In the genomic region with DNA sequence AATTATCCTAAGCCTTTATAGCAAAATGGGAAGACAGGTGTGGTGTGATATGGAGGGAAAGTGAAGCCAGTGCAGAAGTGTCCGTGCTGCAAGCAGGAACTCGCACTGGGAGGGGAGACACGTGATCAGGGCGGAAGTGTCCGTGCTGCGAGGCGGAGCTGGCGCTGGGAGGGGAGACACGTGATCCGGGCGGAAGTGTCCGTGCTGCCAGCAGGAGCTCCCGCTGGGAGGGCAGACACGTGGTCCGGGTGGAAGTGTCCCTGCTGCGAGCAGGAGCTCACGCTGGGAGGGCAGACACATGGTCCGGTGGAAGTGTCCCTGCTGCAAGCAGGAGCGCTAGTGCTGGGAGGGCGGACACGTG, we compare ENCODE assay signal across 12 cellular contexts. TPM values are rescaled to one million over a fixed set of nuclear protein-coding genes. Genes with fewer than 3 reads are reported as not detected.
DNase-seq lines count a peak whose midpoint lies in the region; ATAC-seq and TF ChIP-seq lines count a peak whose summit lies in the region.
"Had no signal": no experiment of that assay in that cellular context is flagged by ENCODE, and none has a peak within 500 bp of the region (broad histone marks: within the 10 kb centered on the region; RNA-seq: fewer than 3 reads in every experiment).

No MANE protein-coding gene starts in this region.

- H3K27ac ChIP-seq in SK-N-SH (ENCODE audit: low read depth in 2 of 2, low read length in 1 of 2): peak overlapping the region; percentile 90 to 98
- H3K27ac ChIP-seq: right lobe of liver had no signal

- H3K9me2 ChIP-seq in SK-N-SH: no peaks in the 10 kb centered on the region

- 0 out of 2 replicates have a peak, but pooled peaks cover 8% of the 10 kb centered on the region for H3K79me2 ChIP-seq in SK-N-SH (ENCODE audit: insufficient read depth)

- no peak overlapping the region for H2AFZ ChIP-seq in SK-N-SH (ENCODE audit: low read depth)

- H3K27me3 ChIP-seq in SK-N-SH (ENCODE audit: insufficient read depth): no peaks in the 10 kb centered on the region
- H3K27me3 ChIP-seq: right lobe of liver had no signal

- CTCF ChIA-PET in SK-N-SH (lab: Yijun Ruan, JAX): interaction anchor here (0.9 to 5.8 kb wide), 11 partner anchors 12 to 445 kb away, joined by 3 to 42 read pairs (median 5); a partner anchor contains a TSS

- 26% methylated on average over 17 of the region's 21 CpGs for WGBS in SK-N-SH (ENCODE audit: low lambda C conversion rate)

- no peaks in the 10 kb centered on the region for H4K20me1 ChIP-seq in SK-N-SH (ENCODE audit: insufficient read depth)

- DNase-seq in AG10803 (ENCODE audit: low read depth) (peak; percentile 17), SK-N-SH (peak; percentile 94), fibroblast of villous mesenchyme (ENCODE audit: low read depth) (peak; percentile 78), EL (no peak), A172 (ENCODE audit: low spot score) (no peak)
- DNase-seq: activated CD8-positive, alpha-beta memory T cell treated with anti-CD3 and anti-CD28 coated beads, Interleukin-2, amount 50 U/mL, for 48 hours; Caco-2; NCI-H774; right lobe of liver had no signal

- peaks cover 21 to 45% of the 10 kb centered on the region in 2 experiments for H3K4me1 ChIP-seq in SK-N-SH (ENCODE audit: control insufficient read depth in 1 of 2, insufficient read depth in 2 of 2, low read depth in 1 of 2, low read length in 1 of 2)
- H3K4me1 ChIP-seq: right lobe of liver had no signal

- TF ChIP-seq EP300 in Ishikawa (IDR thresholded peaks at IDR 0.05; ENCODE audit: borderline replicate concordance): no peak
- no peak; a peak in 1 of 4 replicates for TF ChIP-seq EP300 in SK-N-SH (IDR thresholded peaks at IDR 0.05; ENCODE audit: borderline replicate concordance in 1 of 2, low read depth in 1 of 2, low read length in 1 of 2)

- no peak for ATAC-seq in GM21717 (IDR thresholded peaks at IDR 0.05; ENCODE audit: unreplicated experiment)
- no peak for ATAC-seq in HG03108 (IDR thresholded peaks at IDR 0.05; ENCODE audit: unreplicated experiment)
- ATAC-seq: right lobe of liver had no signal

- TF ChIP-seq RAD21 in Ishikawa (IDR thresholded peaks at IDR 0.05; ENCODE audit: low read depth) (no peak), SK-N-SH (IDR thresholded peaks at IDR 0.05; ENCODE audit: low read length) (no peak)

- POLR2A ChIA-PET in SK-N-SH (lab: Yijun Ruan, JAX): interaction anchor here (0.6 to 2.6 kb wide), 21 partner anchors 11 to 575 kb away, joined by 3 to 25 read pairs (median 4); a partner anchor contains a TSS

- H3F3A ChIP-seq in SK-N-SH (replicated peaks; ENCODE audit: insufficient read depth): peaks cover 41% of the 10 kb centered on the region

- TF ChIP-seq CTCF in AG10803 (conservative IDR thresholded peaks at IDR 0.05; ENCODE audit: low read length) (no peak), SK-N-SH (IDR thresholded peaks at IDR 0.05) (no peak), fibroblast of villous mesenchyme (IDR thresholded peaks at IDR 0.05; ENCODE audit: insufficient read depth, low read depth, low read length) (no peak)

- H3K4me2 ChIP-seq in SK-N-SH: peak overlapping the region; percentile 90

- peak overlapping the region; percentile 62 for H3K9ac ChIP-seq in SK-N-SH

- H3K9me3 ChIP-seq in SK-N-SH: no peaks in the 10 kb centered on the region
- H3K9me3 ChIP-seq: Caco-2, right lobe of liver had no signal

- H3K36me3 ChIP-seq in SK-N-SH (replicated peaks in 1 of 2; ENCODE audit: control insufficient read depth in 1 of 2, insufficient read depth in 2 of 2, low read length in 1 of 2): peaks cover 42 to 43% of the 10 kb centered on the region in 2 experiments

- H3K4me3 ChIP-seq in AG10803 (ENCODE audit: low read length) (no peak overlapping the region), SK-N-SH (ENCODE audit: low read depth in 2 of 2, low read length in 1 of 2) (peak overlapping the region; percentile 52 to 57), fibroblast of villous mesenchyme (ENCODE audit: low read depth, low read length) (peak overlapping the region; percentile 54)
- H3K4me3 ChIP-seq: right lobe of liver had no signal

TF ChIP-seq in Ishikawa, 13 proteins besides CTCF, POLR2A, EP300 and RAD21 (continues in another document):
- TF ChIP-seq EGR1 (IDR thresholded peaks at IDR 0.05) (no peak), CREB1 (IDR thresholded peaks at IDR 0.05; ENCODE audit: low read depth) (no peak), YY1 (IDR thresholded peaks at IDR 0.05; ENCODE audit: low read depth) (no peak), NFIC (IDR thresholded peaks at IDR 0.05) (no peak), TCF12 (IDR thresholded peaks at IDR 0.05; ENCODE audit: low read depth) (no peak), ZBTB7A (IDR thresholded peaks at IDR 0.05; ENCODE audit: low read depth) (no peak), TAF1 (IDR thresholded peaks at IDR 0.05; ENCODE audit: low read depth) (no peak), FOXM1 (IDR thresholded peaks at IDR 0.05; ENCODE audit: borderline replicate concordance, low read depth) (no peak)
- TF ChIP-seq, protein P1, sequence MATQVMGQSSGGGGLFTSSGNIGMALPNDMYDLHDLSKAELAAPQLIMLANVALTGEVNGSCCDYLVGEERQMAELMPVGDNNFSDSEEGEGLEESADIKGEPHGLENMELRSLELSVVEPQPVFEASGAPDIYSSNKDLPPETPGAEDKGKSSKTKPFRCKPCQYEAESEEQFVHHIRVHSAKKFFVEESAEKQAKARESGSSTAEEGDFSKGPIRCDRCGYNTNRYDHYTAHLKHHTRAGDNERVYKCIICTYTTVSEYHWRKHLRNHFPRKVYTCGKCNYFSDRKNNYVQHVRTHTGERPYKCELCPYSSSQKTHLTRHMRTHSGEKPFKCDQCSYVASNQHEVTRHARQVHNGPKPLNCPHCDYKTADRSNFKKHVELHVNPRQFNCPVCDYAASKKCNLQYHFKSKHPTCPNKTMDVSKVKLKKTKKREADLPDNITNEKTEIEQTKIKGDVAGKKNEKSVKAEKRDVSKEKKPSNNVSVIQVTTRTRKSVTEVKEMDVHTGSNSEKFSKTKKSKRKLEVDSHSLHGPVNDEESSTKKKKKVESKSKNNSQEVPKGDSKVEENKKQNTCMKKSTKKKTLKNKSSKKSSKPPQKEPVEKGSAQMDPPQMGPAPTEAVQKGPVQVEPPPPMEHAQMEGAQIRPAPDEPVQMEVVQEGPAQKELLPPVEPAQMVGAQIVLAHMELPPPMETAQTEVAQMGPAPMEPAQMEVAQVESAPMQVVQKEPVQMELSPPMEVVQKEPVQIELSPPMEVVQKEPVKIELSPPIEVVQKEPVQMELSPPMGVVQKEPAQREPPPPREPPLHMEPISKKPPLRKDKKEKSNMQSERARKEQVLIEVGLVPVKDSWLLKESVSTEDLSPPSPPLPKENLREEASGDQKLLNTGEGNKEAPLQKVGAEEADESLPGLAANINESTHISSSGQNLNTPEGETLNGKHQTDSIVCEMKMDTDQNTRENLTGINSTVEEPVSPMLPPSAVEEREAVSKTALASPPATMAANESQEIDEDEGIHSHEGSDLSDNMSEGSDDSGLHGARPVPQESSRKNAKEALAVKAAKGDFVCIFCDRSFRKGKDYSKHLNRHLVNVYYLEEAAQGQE (IDR thresholded peaks at IDR 0.05; ENCODE audit: low read depth): no peak

TF ChIP-seq in SK-N-SH, 30 proteins besides CTCF, POLR2A, EP300 and RAD21 (continues in another document):
- TF ChIP-seq CHD2 (IDR thresholded peaks at IDR 0.05; ENCODE audit: low read length, partially characterized antibody): no peak
- TF ChIP-seq JUND (IDR thresholded peaks at IDR 0.05): no peak
- peak; percentile 72; the same call in 1 of the 2 replicates for TF ChIP-seq POLR2AphosphoS5 (IDR thresholded peaks at IDR 0.05; ENCODE audit: low read depth, low read length)
- TF ChIP-seq, protein P2, sequence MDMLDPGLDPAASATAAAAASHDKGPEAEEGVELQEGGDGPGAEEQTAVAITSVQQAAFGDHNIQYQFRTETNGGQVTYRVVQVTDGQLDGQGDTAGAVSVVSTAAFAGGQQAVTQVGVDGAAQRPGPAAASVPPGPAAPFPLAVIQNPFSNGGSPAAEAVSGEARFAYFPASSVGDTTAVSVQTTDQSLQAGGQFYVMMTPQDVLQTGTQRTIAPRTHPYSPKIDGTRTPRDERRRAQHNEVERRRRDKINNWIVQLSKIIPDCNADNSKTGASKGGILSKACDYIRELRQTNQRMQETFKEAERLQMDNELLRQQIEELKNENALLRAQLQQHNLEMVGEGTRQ (IDR thresholded peaks at IDR 0.05; ENCODE audit: borderline replicate concordance, low read depth, low read length): peak; percentile 95
- TF ChIP-seq, protein P3, sequence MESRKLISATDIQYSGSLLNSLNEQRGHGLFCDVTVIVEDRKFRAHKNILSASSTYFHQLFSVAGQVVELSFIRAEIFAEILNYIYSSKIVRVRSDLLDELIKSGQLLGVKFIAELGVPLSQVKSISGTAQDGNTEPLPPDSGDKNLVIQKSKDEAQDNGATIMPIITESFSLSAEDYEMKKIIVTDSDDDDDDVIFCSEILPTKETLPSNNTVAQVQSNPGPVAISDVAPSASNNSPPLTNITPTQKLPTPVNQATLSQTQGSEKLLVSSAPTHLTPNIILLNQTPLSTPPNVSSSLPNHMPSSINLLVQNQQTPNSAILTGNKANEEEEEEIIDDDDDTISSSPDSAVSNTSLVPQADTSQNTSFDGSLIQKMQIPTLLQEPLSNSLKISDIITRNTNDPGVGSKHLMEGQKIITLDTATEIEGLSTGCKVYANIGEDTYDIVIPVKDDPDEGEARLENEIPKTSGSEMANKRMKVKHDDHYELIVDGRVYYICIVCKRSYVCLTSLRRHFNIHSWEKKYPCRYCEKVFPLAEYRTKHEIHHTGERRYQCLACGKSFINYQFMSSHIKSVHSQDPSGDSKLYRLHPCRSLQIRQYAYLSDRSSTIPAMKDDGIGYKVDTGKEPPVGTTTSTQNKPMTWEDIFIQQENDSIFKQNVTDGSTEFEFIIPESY (IDR thresholded peaks at IDR 0.05; ENCODE audit: borderline replicate concordance, low read depth): no peak
- no peak for TF ChIP-seq FOSL2 (IDR thresholded peaks at IDR 0.05; ENCODE audit: borderline replicate concordance, low read depth)
- TF ChIP-seq SIN3A (IDR thresholded peaks at IDR 0.05; ENCODE audit: borderline replicate concordance, low read depth, low read length): peak; percentile 64; the same call in 1 of the 2 replicates
- TF ChIP-seq FOXM1 (IDR thresholded peaks at IDR 0.05; ENCODE audit: low read depth): no peak
- TF ChIP-seq NFIC (IDR thresholded peaks at IDR 0.05; ENCODE audit: borderline replicate concordance): no peak

RNA-seq across cellular contexts. Expression of a gene that starts 40.5 kb away (rescaled TPM):
- 50.5 and 63.7 TPM in 2 replicates for polyA plus RNA-seq in SK-N-SH (2012; rRNA removed)
- polyA plus RNA-seq in SK-N-SH (2012; cell fraction: cytosol; rRNA removed): 43.8 and 69.6 TPM in 2 replicates
- 55.8 and 70.9 TPM in 2 replicates for polyA plus RNA-seq in SK-N-SH (2012; cell fraction: nucleus; rRNA removed)
- total RNA-seq in fibroblast of villous mesenchyme: 16.4 and 23.8 TPM in 2 replicates
- 31.0 and 31.3 TPM in 2 replicates for total RNA-seq in A172 (2014; rRNA removed; shearing (Covaris generic))

RNA-seq across cellular contexts. Expression of a gene that starts 41.1 kb away (rescaled TPM):
- polyA plus RNA-seq in SK-N-SH (2012; rRNA removed): 51.8 and 58.5 TPM in 2 replicates
- polyA plus RNA-seq in SK-N-SH (2012; cell fraction: cytosol; rRNA removed): 29.0 and 41.8 TPM in 2 replicates
- 74.3 and 79.4 TPM in 2 replicates for polyA plus RNA-seq in SK-N-SH (2012; cell fraction: nucleus; rRNA removed)
- total RNA-seq in fibroblast of villous mesenchyme: 30.0 and 32.8 TPM in 2 replicates
- 79.0 and 95.9 TPM in 2 replicates for total RNA-seq in A172 (2014; rRNA removed; shearing (Covaris generic))

Comparison
In these comparisons a context has a peak if more than half of its experiments do, and no peak if none do; other contexts are left out.
1. DNase-seq: peak in AG10803 (single experiment), SK-N-SH (single experiment) and fibroblast of villous mesenchyme (single experiment); none in EL (single experiment) and A172 (single experiment).